ENCODE assay signal across 1 cellular context in the genomic region with DNA sequence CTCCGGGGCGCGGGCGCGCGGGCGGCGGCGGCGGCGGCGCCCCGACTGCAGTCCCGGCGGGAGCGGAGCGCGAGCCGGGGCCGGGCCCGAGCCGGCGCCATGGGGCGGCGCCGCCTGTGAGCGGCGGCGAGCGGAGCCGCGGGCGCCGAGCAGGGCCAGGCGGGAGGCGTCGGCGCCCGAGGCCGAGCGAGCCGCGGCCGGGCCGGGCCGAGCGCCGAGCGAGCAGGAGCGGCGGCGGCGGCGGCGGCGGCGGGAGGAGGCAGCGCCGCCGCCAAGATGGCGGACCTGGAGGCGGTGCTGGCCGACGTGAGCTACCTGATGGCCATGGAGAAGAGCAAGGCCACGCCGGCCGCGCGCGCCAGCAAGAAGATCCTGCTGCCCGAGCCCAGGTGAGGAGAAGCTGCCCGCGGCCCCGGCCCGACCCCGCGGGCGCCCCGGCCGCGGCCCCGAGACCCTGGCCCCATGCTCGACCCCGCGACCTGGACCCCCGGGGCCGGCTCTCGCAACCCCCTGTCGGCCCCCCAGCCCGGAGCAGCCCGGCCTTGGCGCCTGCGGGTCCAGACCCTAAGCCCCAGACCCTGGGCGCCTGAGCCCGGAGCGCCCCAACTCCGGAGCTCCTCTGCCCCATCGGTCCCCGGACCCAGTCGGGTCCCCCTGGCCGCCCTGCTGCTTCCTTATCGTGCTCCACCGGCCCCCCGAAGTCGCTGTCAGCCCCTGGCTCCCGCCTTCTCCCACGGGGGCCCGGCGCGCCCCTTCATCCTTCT.
A peak's percentile ranks its signal among the peaks of the same experiment; 100 is the strongest.
TF ChIP-seq lines count a peak whose summit lies in the region.

A gene (plus strand): TSS at position 50 of the 764 bp plus-strand sequence. CDS start 227 bp downstream, at position 277.

TF ChIP-seq in K562, 482 proteins besides CTCF, POLR2A, EP300 and RAD21 (continued from another document and continues in another):
- TF ChIP-seq, protein P1, sequence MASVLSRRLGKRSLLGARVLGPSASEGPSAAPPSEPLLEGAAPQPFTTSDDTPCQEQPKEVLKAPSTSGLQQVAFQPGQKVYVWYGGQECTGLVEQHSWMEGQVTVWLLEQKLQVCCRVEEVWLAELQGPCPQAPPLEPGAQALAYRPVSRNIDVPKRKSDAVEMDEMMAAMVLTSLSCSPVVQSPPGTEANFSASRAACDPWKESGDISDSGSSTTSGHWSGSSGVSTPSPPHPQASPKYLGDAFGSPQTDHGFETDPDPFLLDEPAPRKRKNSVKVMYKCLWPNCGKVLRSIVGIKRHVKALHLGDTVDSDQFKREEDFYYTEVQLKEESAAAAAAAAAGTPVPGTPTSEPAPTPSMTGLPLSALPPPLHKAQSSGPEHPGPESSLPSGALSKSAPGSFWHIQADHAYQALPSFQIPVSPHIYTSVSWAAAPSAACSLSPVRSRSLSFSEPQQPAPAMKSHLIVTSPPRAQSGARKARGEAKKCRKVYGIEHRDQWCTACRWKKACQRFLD (CRISPR knock-in tag; IDR thresholded peaks at IDR 0.05): peak; percentile 56; the same call in 1 of the 2 replicates
- TF ChIP-seq KDM5B (IDR thresholded peaks at IDR 0.05; ENCODE audit: insufficient replicate concordance, low read depth, low read length) (peak; percentile 54), NRF1 (conservative IDR thresholded peaks at IDR 0.05 in 1 of 2, IDR thresholded peaks at IDR 0.05 in 1 of 2) (no peak), TEAD2 (tag; IDR thresholded peaks at IDR 0.05) (no peak), KLF6 (CRISPR knock-in tag; IDR thresholded peaks at IDR 0.05; ENCODE audit: borderline replicate concordance) (no peak), RBM25 (IDR thresholded peaks at IDR 0.05; ENCODE audit: low read depth, low read length, severe bottlenecking) (no peak), STAG1 (CRISPR knock-in tag; IDR thresholded peaks at IDR 0.05; ENCODE audit: borderline replicate concordance) (no peak), TEAD4 (IDR thresholded peaks at IDR 0.05; ENCODE audit: low read length) (no peak), TEAD4 (CRISPR knock-in tag; IDR thresholded peaks at IDR 0.05; ENCODE audit: borderline replicate concordance) (no peak), SIN3A (IDR thresholded peaks at IDR 0.05; ENCODE audit: borderline replicate concordance in 2 of 2, control insufficient read depth in 1 of 2, low read depth in 2 of 2, low read length in 2 of 2) (peak in 1 of 2 experiments; percentile 50; a peak in 1 of 4 replicates), NFIX (CRISPR knock-in tag; IDR thresholded peaks at IDR 0.05; ENCODE audit: low read depth) (no peak), RBBP5 (IDR thresholded peaks at IDR 0.05; ENCODE audit: borderline replicate concordance, insufficient read depth, low read length, poor library complexity, severe bottlenecking) (peak; percentile 45), ADNP (tag; IDR thresholded peaks at IDR 0.05) (no peak), MTA3 (IDR thresholded peaks at IDR 0.05; ENCODE audit: borderline replicate concordance) (no peak), ZNF644 (tag; IDR thresholded peaks at IDR 0.05; ENCODE audit: low read depth) (0 out of 2 replicates have a peak, but pooled peaks have one; percentile 40), POLR2G (IDR thresholded peaks at IDR 0.05; ENCODE audit: low read depth, low read length) (peak; percentile 49; the same call in 1 of the 2 replicates), MYNN (IDR thresholded peaks at IDR 0.05) (no peak), MYNN (CRISPR knock-in tag; IDR thresholded peaks at IDR 0.05) (no peak), ZNF197 (CRISPR knock-in tag; IDR thresholded peaks at IDR 0.05; ENCODE audit: low read depth) (no peak), BACH1 (tag; IDR thresholded peaks at IDR 0.05) (no peak)
- TF ChIP-seq, protein P2, sequence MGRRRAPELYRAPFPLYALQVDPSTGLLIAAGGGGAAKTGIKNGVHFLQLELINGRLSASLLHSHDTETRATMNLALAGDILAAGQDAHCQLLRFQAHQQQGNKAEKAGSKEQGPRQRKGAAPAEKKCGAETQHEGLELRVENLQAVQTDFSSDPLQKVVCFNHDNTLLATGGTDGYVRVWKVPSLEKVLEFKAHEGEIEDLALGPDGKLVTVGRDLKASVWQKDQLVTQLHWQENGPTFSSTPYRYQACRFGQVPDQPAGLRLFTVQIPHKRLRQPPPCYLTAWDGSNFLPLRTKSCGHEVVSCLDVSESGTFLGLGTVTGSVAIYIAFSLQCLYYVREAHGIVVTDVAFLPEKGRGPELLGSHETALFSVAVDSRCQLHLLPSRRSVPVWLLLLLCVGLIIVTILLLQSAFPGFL (CRISPR knock-in tag; IDR thresholded peaks at IDR 0.05): no peak
- TF ChIP-seq, protein P3, sequence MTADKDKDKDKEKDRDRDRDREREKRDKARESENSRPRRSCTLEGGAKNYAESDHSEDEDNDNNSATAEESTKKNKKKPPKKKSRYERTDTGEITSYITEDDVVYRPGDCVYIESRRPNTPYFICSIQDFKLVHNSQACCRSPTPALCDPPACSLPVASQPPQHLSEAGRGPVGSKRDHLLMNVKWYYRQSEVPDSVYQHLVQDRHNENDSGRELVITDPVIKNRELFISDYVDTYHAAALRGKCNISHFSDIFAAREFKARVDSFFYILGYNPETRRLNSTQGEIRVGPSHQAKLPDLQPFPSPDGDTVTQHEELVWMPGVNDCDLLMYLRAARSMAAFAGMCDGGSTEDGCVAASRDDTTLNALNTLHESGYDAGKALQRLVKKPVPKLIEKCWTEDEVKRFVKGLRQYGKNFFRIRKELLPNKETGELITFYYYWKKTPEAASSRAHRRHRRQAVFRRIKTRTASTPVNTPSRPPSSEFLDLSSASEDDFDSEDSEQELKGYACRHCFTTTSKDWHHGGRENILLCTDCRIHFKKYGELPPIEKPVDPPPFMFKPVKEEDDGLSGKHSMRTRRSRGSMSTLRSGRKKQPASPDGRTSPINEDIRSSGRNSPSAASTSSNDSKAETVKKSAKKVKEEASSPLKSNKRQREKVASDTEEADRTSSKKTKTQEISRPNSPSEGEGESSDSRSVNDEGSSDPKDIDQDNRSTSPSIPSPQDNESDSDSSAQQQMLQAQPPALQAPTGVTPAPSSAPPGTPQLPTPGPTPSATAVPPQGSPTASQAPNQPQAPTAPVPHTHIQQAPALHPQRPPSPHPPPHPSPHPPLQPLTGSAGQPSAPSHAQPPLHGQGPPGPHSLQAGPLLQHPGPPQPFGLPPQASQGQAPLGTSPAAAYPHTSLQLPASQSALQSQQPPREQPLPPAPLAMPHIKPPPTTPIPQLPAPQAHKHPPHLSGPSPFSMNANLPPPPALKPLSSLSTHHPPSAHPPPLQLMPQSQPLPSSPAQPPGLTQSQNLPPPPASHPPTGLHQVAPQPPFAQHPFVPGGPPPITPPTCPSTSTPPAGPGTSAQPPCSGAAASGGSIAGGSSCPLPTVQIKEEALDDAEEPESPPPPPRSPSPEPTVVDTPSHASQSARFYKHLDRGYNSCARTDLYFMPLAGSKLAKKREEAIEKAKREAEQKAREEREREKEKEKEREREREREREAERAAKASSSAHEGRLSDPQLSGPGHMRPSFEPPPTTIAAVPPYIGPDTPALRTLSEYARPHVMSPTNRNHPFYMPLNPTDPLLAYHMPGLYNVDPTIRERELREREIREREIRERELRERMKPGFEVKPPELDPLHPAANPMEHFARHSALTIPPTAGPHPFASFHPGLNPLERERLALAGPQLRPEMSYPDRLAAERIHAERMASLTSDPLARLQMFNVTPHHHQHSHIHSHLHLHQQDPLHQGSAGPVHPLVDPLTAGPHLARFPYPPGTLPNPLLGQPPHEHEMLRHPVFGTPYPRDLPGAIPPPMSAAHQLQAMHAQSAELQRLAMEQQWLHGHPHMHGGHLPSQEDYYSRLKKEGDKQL (CRISPR knock-in tag; IDR thresholded peaks at IDR 0.05; ENCODE audit: borderline replicate concordance): no peak
- TF ChIP-seq, protein P4, sequence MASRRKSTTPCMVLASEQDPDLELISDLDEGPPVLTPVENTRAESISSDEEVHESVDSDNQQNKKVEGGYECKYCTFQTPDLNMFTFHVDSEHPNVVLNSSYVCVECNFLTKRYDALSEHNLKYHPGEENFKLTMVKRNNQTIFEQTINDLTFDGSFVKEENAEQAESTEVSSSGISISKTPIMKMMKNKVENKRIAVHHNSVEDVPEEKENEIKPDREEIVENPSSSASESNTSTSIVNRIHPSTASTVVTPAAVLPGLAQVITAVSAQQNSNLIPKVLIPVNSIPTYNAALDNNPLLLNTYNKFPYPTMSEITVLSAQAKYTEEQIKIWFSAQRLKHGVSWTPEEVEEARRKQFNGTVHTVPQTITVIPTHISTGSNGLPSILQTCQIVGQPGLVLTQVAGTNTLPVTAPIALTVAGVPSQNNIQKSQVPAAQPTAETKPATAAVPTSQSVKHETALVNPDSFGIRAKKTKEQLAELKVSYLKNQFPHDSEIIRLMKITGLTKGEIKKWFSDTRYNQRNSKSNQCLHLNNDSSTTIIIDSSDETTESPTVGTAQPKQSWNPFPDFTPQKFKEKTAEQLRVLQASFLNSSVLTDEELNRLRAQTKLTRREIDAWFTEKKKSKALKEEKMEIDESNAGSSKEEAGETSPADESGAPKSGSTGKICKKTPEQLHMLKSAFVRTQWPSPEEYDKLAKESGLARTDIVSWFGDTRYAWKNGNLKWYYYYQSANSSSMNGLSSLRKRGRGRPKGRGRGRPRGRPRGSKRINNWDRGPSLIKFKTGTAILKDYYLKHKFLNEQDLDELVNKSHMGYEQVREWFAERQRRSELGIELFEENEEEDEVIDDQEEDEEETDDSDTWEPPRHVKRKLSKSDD (conservative IDR thresholded peaks at IDR 0.05; ENCODE audit: low read length): no peak
- TF ChIP-seq, protein P5, sequence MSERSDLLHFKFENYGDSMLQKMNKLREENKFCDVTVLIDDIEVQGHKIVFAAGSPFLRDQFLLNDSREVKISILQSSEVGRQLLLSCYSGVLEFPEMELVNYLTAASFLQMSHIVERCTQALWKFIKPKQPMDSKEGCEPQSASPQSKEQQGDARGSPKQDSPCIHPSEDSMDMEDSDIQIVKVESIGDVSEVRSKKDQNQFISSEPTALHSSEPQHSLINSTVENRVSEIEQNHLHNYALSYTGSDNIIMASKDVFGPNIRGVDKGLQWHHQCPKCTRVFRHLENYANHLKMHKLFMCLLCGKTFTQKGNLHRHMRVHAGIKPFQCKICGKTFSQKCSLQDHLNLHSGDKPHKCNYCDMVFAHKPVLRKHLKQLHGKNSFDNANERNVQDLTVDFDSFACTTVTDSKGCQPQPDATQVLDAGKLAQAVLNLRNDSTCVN (CRISPR knock-in tag; IDR thresholded peaks at IDR 0.05): no peak
- TF ChIP-seq, protein P6, sequence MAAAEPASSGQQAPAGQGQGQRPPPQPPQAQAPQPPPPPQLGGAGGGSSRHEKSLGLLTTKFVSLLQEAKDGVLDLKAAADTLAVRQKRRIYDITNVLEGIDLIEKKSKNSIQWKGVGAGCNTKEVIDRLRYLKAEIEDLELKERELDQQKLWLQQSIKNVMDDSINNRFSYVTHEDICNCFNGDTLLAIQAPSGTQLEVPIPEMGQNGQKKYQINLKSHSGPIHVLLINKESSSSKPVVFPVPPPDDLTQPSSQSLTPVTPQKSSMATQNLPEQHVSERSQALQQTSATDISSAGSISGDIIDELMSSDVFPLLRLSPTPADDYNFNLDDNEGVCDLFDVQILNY (CRISPR knock-in tag; IDR thresholded peaks at IDR 0.05): no peak
- TF ChIP-seq, protein P7, sequence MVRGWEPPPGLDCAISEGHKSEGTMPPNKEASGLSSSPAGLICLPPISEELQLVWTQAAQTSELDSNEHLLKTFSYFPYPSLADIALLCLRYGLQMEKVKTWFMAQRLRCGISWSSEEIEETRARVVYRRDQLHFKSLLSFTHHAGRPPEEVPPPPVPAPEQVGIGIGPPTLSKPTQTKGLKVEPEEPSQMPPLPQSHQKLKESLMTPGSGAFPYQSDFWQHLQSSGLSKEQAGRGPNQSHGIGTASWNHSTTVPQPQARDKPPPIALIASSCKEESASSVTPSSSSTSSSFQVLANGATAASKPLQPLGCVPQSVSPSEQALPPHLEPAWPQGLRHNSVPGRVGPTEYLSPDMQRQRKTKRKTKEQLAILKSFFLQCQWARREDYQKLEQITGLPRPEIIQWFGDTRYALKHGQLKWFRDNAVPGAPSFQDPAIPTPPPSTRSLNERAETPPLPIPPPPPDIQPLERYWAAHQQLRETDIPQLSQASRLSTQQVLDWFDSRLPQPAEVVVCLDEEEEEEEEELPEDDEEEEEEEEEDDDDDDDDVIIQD (CRISPR knock-in tag; IDR thresholded peaks at IDR 0.05): no peak
